ENCODE assay signal across 8 cellular contexts in genomic region chr10:90862908-90863514, GRCh38. TPM values are rescaled to one million over a fixed set of nuclear protein-coding genes. Genes with fewer than 3 reads are reported as not detected.
DNase-seq lines count a peak whose midpoint lies in the region; ATAC-seq, FAIRE-seq and TF ChIP-seq lines count a peak whose summit lies in the region.

No MANE protein-coding gene starts in this region.

- H3K27ac ChIP-seq in PC-3 (ENCODE audit: low read length) = no peak overlapping the region
- H3K27ac ChIP-seq in smooth muscle cell (ENCODE audit: low read depth) = no peak overlapping the region

- no peaks in the 10 kb centered on the region for H3K79me2 ChIP-seq in PC-3 (ENCODE audit: low read length)
- H3K79me2 ChIP-seq in smooth muscle cell (ENCODE audit: low read depth) = no peaks in the 10 kb centered on the region

- no peak overlapping the region for H3K4me3 Mint-ChIP-seq in activated CD4-positive, alpha-beta T cell treated with anti-CD3 and anti-CD28 coated beads, Interleukin-2, amount 10 ng/mL, durations not matched to agents 24 days and 14 days

- H3F3A ChIP-seq in PC-3 (ENCODE audit: low read length, unreplicated experiment) (no peaks in the 10 kb centered on the region), smooth muscle cell (ENCODE audit: low read depth) (peaks cover 8% of the 10 kb centered on the region)

- peaks cover 75% of the 10 kb centered on the region for H3K27me3 Mint-ChIP-seq in activated CD4-positive, alpha-beta T cell treated with anti-CD3 and anti-CD28 coated beads, Interleukin-2, amount 10 ng/mL, durations not matched to agents 24 days and 14 days

- H3K36me3 ChIP-seq in PC-3 (ENCODE audit: low read depth, low read length) (no peaks in the 10 kb centered on the region), smooth muscle cell (ENCODE audit: low read depth) (no peaks in the 10 kb centered on the region)

- H3K9ac ChIP-seq in PC-3 (ENCODE audit: low read length) (no peak overlapping the region), smooth muscle cell (ENCODE audit: low read depth) (no peak overlapping the region)

- TF ChIP-seq CTCF in PC-3 (conservative IDR thresholded peaks at IDR 0.05; ENCODE audit: low read depth, low read length) (peak; percentile 85), smooth muscle cell (IDR thresholded peaks at IDR 0.05; ENCODE audit: borderline replicate concordance, insufficient read depth, poor library complexity, severe bottlenecking) (peak; percentile 88)

- peaks cover 20% of the 10 kb centered on the region for H3K4me1 ChIP-seq in PC-3 (ENCODE audit: insufficient read depth, low read length)
- H3K4me1 ChIP-seq in smooth muscle cell (ENCODE audit: low read depth) = peaks cover 4% of the 10 kb centered on the region

- 51% methylated on average over 2 of the region's 2 CpGs for WGBS in smooth muscle cell (ENCODE audit: low lambda C conversion rate)

- H2AFZ ChIP-seq in PC-3 (ENCODE audit: low read length) = no peak overlapping the region
- H2AFZ ChIP-seq in smooth muscle cell (ENCODE audit: low read depth) = no peak overlapping the region

- peak; percentile 4 for DNase-seq in NCI-H510A treated with DMSO at 0.1 percent for 48 hours (lab: John Stamatoyannopoulos, UW)
- no peak for DNase-seq in NCI-H510A (lab: John Stamatoyannopoulos, UW)
- peak; percentile 66 for DNase-seq in PC-3
- DNase-seq in fibroblast of gingiva (ENCODE audit: low read depth) = peak; percentile 34
- no peak for DNase-seq in smooth muscle cell (lab: John Stamatoyannopoulos, UW; ENCODE audit: unreplicated experiment)
- DNase-seq in GM19239 (ENCODE audit: insufficient read length, low spot score) = no peak
- DNase-seq in activated CD4-positive, alpha-beta T cell treated with anti-CD3 and anti-CD28 coated beads, Interleukin-2, amount 10 ng/mL, durations not matched to agents 24 days and 14 days = no peak

- H3K36me3 Mint-ChIP-seq in activated CD4-positive, alpha-beta T cell treated with anti-CD3 and anti-CD28 coated beads, Interleukin-2, amount 10 ng/mL, durations not matched to agents 24 days and 14 days (ENCODE audit: low read depth) = no peaks in the 10 kb centered on the region

- ATAC-seq in PC-3 = no peak
- no peak for ATAC-seq in HG03439 (IDR thresholded peaks at IDR 0.05; ENCODE audit: unreplicated experiment)

- no peaks in the 10 kb centered on the region for H3K27me3 ChIP-seq in PC-3 (ENCODE audit: low read length)
- no peaks in the 10 kb centered on the region for H3K27me3 ChIP-seq in smooth muscle cell (ENCODE audit: low read depth)

- H3K4me3 ChIP-seq in PC-3 (ENCODE audit: low read length) = no peak overlapping the region
- H3K4me3 ChIP-seq in smooth muscle cell = no peak overlapping the region

- H3K4me2 ChIP-seq in PC-3 (ENCODE audit: low read length) (no peak overlapping the region), smooth muscle cell (no peak overlapping the region)

- H3K9me3 ChIP-seq in PC-3 (ENCODE audit: low read length) = no peaks in the 10 kb centered on the region
- H3K9me3 ChIP-seq in smooth muscle cell (replicated peaks; ENCODE audit: low read depth) = no peaks in the 10 kb centered on the region

- intact Hi-C loops in PC-3 (cut with micrococcal nuclease) = loop anchor here (1.0 to 5.0 kb wide), 4 partner anchors 84 to 1070 kb away; no protein-coding TSS in a partner anchor
- intact Hi-C loops in activated CD4-positive, alpha-beta T cell treated with anti-CD3 and anti-CD28 coated beads, Interleukin-2, amount 10 ng/mL, durations not matched to agents 24 days and 14 days (cut with micrococcal nuclease) = loop anchor here (1.0 to 10.0 kb wide), 2 partner anchors 112 to 908 kb away; no protein-coding TSS in a partner anchor

- FAIRE-seq in GM19239 (lab: Jason Lieb, UNC) = no peak

- H3K9me2 ChIP-seq in PC-3 (replicated peaks; ENCODE audit: low read length) = no peaks in the 10 kb centered on the region

- H3K27ac Mint-ChIP-seq in activated CD4-positive, alpha-beta T cell treated with anti-CD3 and anti-CD28 coated beads, Interleukin-2, amount 10 ng/mL, durations not matched to agents 24 days and 14 days = no peak overlapping the region

- POLR2A ChIA-PET in PC-3 (lab: Charles Lee; ENCODE audit: unreplicated experiment) = no interaction called here

- no peaks in the 10 kb centered on the region for H3K9me3 Mint-ChIP-seq in activated CD4-positive, alpha-beta T cell treated with anti-CD3 and anti-CD28 coated beads, Interleukin-2, amount 10 ng/mL, durations not matched to agents 24 days and 14 days

- BruUV-seq in PC-3 (replicated peaks; lab: Mats Ljungman, UMichigan) = no TSS peak

- H4K20me1 ChIP-seq in PC-3 (ENCODE audit: low read length) (no peaks in the 10 kb centered on the region), smooth muscle cell (ENCODE audit: low read depth) (no peaks in the 10 kb centered on the region)

- no peaks in the 10 kb centered on the region for H3K4me1 Mint-ChIP-seq in activated CD4-positive, alpha-beta T cell treated with anti-CD3 and anti-CD28 coated beads, Interleukin-2, amount 10 ng/mL, durations not matched to agents 24 days and 14 days

- CTCF ChIA-PET in PC-3 (lab: Charles Lee) = interaction anchor here (0.5 to 0.9 kb wide), 3 partner anchors 16 to 387 kb away, joined by 3 to 6 read pairs (median 5); no protein-coding TSS in a partner anchor

RNA-seq across cellular contexts. Expression of gene HTR7, which starts 5.2 kb away (rescaled TPM):
- total RNA-seq in PC-3 (2014; rRNA removed) (0.29 and 0.62 TPM in 2 replicates), smooth muscle cell (10.7 and 12.5 TPM in 2 replicates)
- polyA plus RNA-seq in smooth muscle cell = 3.7 and 9.6 TPM in 2 replicates
- total RNA-seq in activated CD4-positive, alpha-beta T cell treated with anti-CD3 and anti-CD28 coated beads, Interleukin-2, amount 10 ng/mL, durations not matched to agents 24 days and 14 days = not detected in 2 replicates

RNA-seq across cellular contexts. Expression of gene RPP30, which starts 8.8 kb away (rescaled TPM):
- 44.3 and 57.8 TPM in 2 replicates for total RNA-seq in PC-3 (2014; rRNA removed)
- total RNA-seq in smooth muscle cell = 46.0 and 73.0 TPM in 2 replicates
- 48.2 and 56.9 TPM in 2 replicates for polyA plus RNA-seq in smooth muscle cell
- total RNA-seq in activated CD4-positive, alpha-beta T cell treated with anti-CD3 and anti-CD28 coated beads, Interleukin-2, amount 10 ng/mL, durations not matched to agents 24 days and 14 days = 86.4 and 86.9 TPM in 2 replicates

RNA-seq across cellular contexts. Expression of gene ANKRD1, which starts 57.9 kb away (rescaled TPM):
- total RNA-seq in PC-3 (2014; rRNA removed) (2.8 and 3.5 TPM in 2 replicates), smooth muscle cell (150 and 169 TPM in 2 replicates)
- 20.0 and 50.9 TPM in 2 replicates for polyA plus RNA-seq in smooth muscle cell
- total RNA-seq in activated CD4-positive, alpha-beta T cell treated with anti-CD3 and anti-CD28 coated beads, Interleukin-2, amount 10 ng/mL, durations not matched to agents 24 days and 14 days = not detected in 2 replicates

Comparison
In these comparisons a context has a peak if more than half of its experiments do, and no peak if none do; other contexts are left out.
1. DNase-seq: peak in NCI-H510A treated with DMSO at 0.1 percent for 48 hours (single experiment), PC-3 (single experiment) and fibroblast of gingiva (single experiment); none in NCI-H510A (single experiment), smooth muscle cell (single experiment), GM19239 (single experiment) and activated CD4-positive, alpha-beta T cell treated with anti-CD3 and anti-CD28 coated beads, Interleukin-2, amount 10 ng/mL, durations not matched to agents 24 days and 14 days (single experiment).
2. RNA of gene ANKRD1, which starts 57.9 kb away (total RNA-seq): 150 to 169 TPM in smooth muscle cell; 2.8 to 3.5 TPM in PC-3 and not detected in activated CD4-positive, alpha-beta T cell treated with anti-CD3 and anti-CD28 coated beads, Interleukin-2, amount 10 ng/mL, durations not matched to agents 24 days and 14 days; every median in the first group is over 10 times any median in the second.